In the genomic region with DNA sequence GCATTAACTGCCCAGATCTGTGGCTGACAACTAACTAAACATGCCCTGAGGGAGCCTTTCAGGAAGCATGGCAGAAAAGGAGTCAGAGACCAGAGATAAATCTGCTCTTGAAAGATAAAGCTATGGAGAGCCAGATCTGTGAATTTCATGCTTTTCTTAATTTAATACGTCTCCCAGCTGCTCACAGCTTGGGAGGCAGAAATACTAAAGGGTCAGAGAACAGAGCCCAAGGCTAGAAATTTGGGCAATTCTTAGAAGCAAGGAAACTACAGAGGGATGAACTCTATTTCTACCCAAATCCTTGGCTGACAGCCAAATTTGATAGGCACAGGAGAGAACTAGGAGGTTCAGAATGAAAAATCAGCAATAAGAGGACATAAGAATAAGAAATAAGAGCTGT, we compare ENCODE assay signal across 30 cellular contexts.
"Had no signal": no experiment of that assay in that cellular context is flagged by ENCODE, and none has a peak within 500 bp of the region (broad histone marks: within the 10 kb centered on the region; RNA-seq: fewer than 3 reads in every experiment).

No MANE protein-coding gene starts in this region.

- H3K27ac Mint-ChIP-seq: activated CD8-positive, alpha-beta T cell treated with anti-CD3 and anti-CD28 coated beads, Interleukin-2, amount 10 ng/mL, durations not matched to agents 7 days and 5 days; activated naive CD4-positive, alpha-beta T cell treated with anti-CD3 and anti-CD28 coated beads for 36 hours; activated naive CD4-positive, alpha-beta T cell treated with anti-CD3 and anti-CD28 coated beads, Interleukin-2, amount 50 U/mL, for 72 hours; activated T-cell treated with anti-CD3 and anti-CD28 coated beads, Interleukin-2, amount 50 U/mL, for 24 hours; activated T-helper 2 cell treated with anti-CD3 and anti-CD28 coated beads, Interferon-gamma antibody, Interleukin-2, Interleukin-4, amounts not matched to agents 10 μg/mL and 5 μg/mL and 100 μg/mL, durations not matched to agents 14 hours and 24 hours and 36 hours; T-helper 1 cell treated with Interleukin-12 subunit alpha and Interleukin-12 subunit beta and Interleukin-4 antibody, amounts not matched to agents 30 μg/mL and 1 μg/mL, for 36 hours; T-helper 2 cell treated with Interferon-gamma antibody and Interleukin-4, amounts not matched to agents 5 μg/mL and 100 μg/mL, for 36 hours had no signal

- H3K9ac ChIP-seq: KMS-11, SK-N-SH had no signal

- H3K36me3 ChIP-seq: adrenal gland, breast epithelium, WERI-Rb-1 had no signal

- H3K9me3 Mint-ChIP-seq: activated naive CD4-positive, alpha-beta T cell treated with anti-CD3 and anti-CD28 coated beads for 36 hours; activated naive CD4-positive, alpha-beta T cell treated with anti-CD3 and anti-CD28 coated beads, Interleukin-2, amount 50 U/mL, for 72 hours; activated T-cell treated with anti-CD3 and anti-CD28 coated beads, Interleukin-2, amount 50 U/mL, for 24 hours; activated T-helper 2 cell treated with anti-CD3 and anti-CD28 coated beads, Interferon-gamma antibody, Interleukin-2, Interleukin-4, amounts not matched to agents 10 μg/mL and 5 μg/mL and 100 μg/mL, durations not matched to agents 14 hours and 24 hours and 36 hours; T-helper 1 cell treated with Interleukin-12 subunit alpha and Interleukin-12 subunit beta and Interleukin-4 antibody, amounts not matched to agents 30 μg/mL and 1 μg/mL, for 36 hours; T-helper 2 cell treated with Interferon-gamma antibody and Interleukin-4, amounts not matched to agents 5 μg/mL and 100 μg/mL, for 36 hours had no signal

- H3K27me3 ChIP-seq: adrenal gland, body of pancreas, breast epithelium had no signal

- H3K4me3 ChIP-seq: adrenal gland, body of pancreas, breast epithelium had no signal

- H3K4me2 ChIP-seq: KMS-11, SK-N-SH had no signal

- H3K36me3 Mint-ChIP-seq: activated naive CD4-positive, alpha-beta T cell treated with anti-CD3 and anti-CD28 coated beads, Interleukin-2, amount 50 U/mL, for 72 hours had no signal

- H3K4me3 Mint-ChIP-seq: activated CD8-positive, alpha-beta T cell treated with anti-CD3 and anti-CD28 coated beads, Interleukin-2, amount 10 ng/mL, durations not matched to agents 7 days and 5 days; activated naive CD4-positive, alpha-beta T cell treated with anti-CD3 and anti-CD28 coated beads for 36 hours; activated T-cell treated with anti-CD3 and anti-CD28 coated beads, Interleukin-2, amount 50 U/mL, for 24 hours; T-helper 1 cell treated with Interleukin-12 subunit alpha and Interleukin-12 subunit beta and Interleukin-4 antibody, amounts not matched to agents 30 μg/mL and 1 μg/mL, for 36 hours; T-helper 2 cell treated with Interferon-gamma antibody and Interleukin-4, amounts not matched to agents 5 μg/mL and 100 μg/mL, for 36 hours had no signal

- DNase-seq: activated CD4-positive, alpha-beta T cell treated with anti-CD3 and anti-CD28 coated beads for 1 hour; activated CD4-positive, alpha-beta T cell treated with anti-CD3 and anti-CD28 coated beads for 48 hours; activated CD4-positive, CD25-positive, alpha-beta regulatory T cell; activated CD8-positive, alpha-beta T cell treated with anti-CD3 and anti-CD28 coated beads, Interleukin-2, amount 10 ng/mL, durations not matched to agents 7 days and 5 days; activated gamma-delta T cell; activated naive CD4-positive, alpha-beta T cell treated with anti-CD3 and anti-CD28 coated beads for 36 hours; activated T-cell treated with anti-CD3 and anti-CD28 coated beads, Interleukin-2, amount 50 U/mL, for 24 hours; adrenal gland; body of pancreas; MM.1S; MV-4-11; NCI-H1092; NCI-H1417 treated with DMSO at 0.1 percent for 48 hours; NCI-H187 treated with DMSO at 0.1 percent for 48 hours; NCI-H2081; NCI-H345; NCI-H524 treated with DMSO at 0.1 percent for 48 hours; PC-3; Right ventricle myocardium superior; SK-N-SH; WERI-Rb-1 had no signal

- H3K4me1 ChIP-seq: body of pancreas, breast epithelium had no signal

- ATAC-seq: activated CD8-positive, alpha-beta T cell treated with anti-CD3 and anti-CD28 coated beads, Interleukin-2, amount 10 ng/mL, durations not matched to agents 7 days and 5 days; activated naive CD4-positive, alpha-beta T cell treated with anti-CD3 and anti-CD28 coated beads, Interleukin-2, amount 50 U/mL, for 72 hours; body of pancreas; PC-3 had no signal

- FAIRE-seq: astrocyte, RCC 7860, TTC549 had no signal

- H3K9me3 ChIP-seq: adrenal gland, body of pancreas, breast epithelium, SK-N-SH had no signal

- H3K27ac ChIP-seq: adrenal gland, body of pancreas, breast epithelium, KMS-11, WERI-Rb-1 had no signal
